20 cellular contexts compared by ENCODE assay signal in genomic region chr12:124358572-124358971, GRCh38.
A peak's percentile ranks its signal among the peaks of the same experiment; 100 is the strongest.
DNase-seq lines count a peak whose midpoint lies in the region; ATAC-seq and TF ChIP-seq lines count a peak whose summit lies in the region.
"Had no signal": no experiment of that assay in that cellular context is flagged by ENCODE, and none has a peak within 500 bp of the region (broad histone marks: within the 10 kb centered on the region; RNA-seq: fewer than 3 reads in every experiment).

No MANE protein-coding gene starts in this region.

- no peaks in the 10 kb centered on the region for H3K27me3 Mint-ChIP-seq in T-helper 17 cell
- H3K27me3 Mint-ChIP-seq: CD4-positive, CD25-positive, alpha-beta regulatory T cell had no signal

- DNase-seq in T-helper 17 cell = no peak
- DNase-seq in esophagus squamous epithelium (lab: John Stamatoyannopoulos, UW) = no peak
- no peak for DNase-seq in stomach
- DNase-seq in activated gamma-delta T cell treated with Interleukin-2 at 50 U/mL for 16 hours = no peak
- no peak for DNase-seq in spleen
- DNase-seq in dermis blood vessel endothelial cell = no peak
- no peak for DNase-seq in NCI-H1105 (lab: John Stamatoyannopoulos, UW)
- DNase-seq: AML-193; Caco-2; CD4-positive, CD25-positive, alpha-beta regulatory T cell; DMS153; KBM-7; NCI-H1436 treated with DMSO at 0.1 percent for 48 hours; NCI-H2081 treated with DMSO at 0.1 percent for 48 hours; NCI-H510A; NCI-H774; PC-9 had no signal

- intact Hi-C loops in esophagus squamous epithelium (cut with DNase I) = no loop called here
- intact Hi-C loops in stomach (cut with DNase I; ENCODE audit: low total_unique reads) = loop anchor here (10.0 kb wide), 1 partner anchor 416 kb away; no protein-coding TSS in a partner anchor
- intact Hi-C loops in spleen (cut with DNase I; ENCODE audit: low total_unique reads) = no loop called here

- WGBS in esophagus squamous epithelium, 2 donors = 88 to 93% methylated on average over 5 to 11 of the region's 11 CpGs
- 82 to 91% (median 85%) methylated on average over 11 of the region's 11 CpGs for WGBS in stomach, 5 donors
- WGBS in spleen, 5 donors = 94 to 97% (median 97%) methylated on average over 9 to 11 of the region's 11 CpGs

- no peak for TF ChIP-seq EP300 in stomach (IDR thresholded peaks at IDR 0.05)

- no peaks in the 10 kb centered on the region for H3K9me3 ChIP-seq in T-helper 17 cell (ENCODE audit: control insufficient read depth, low read length, poor library complexity, severe bottlenecking)
- H3K9me3 ChIP-seq in esophagus squamous epithelium = no peaks in the 10 kb centered on the region
- H3K9me3 ChIP-seq in stomach = no peaks in the 10 kb centered on the region
- no peaks in the 10 kb centered on the region for H3K9me3 ChIP-seq in spleen
- H3K9me3 ChIP-seq: Caco-2 had no signal

- no peak overlapping the region for H3K4me3 ChIP-seq in esophagus squamous epithelium
- H3K4me3 ChIP-seq in stomach = no peak overlapping the region
- H3K4me3 ChIP-seq in spleen = no peak overlapping the region
- H3K4me3 ChIP-seq: GM23338, PC-9 had no signal

- no peak for TF ChIP-seq POLR2A in esophagus squamous epithelium (IDR thresholded peaks at IDR 0.05)
- no peak for TF ChIP-seq POLR2A in stomach (IDR thresholded peaks at IDR 0.05)
- TF ChIP-seq POLR2A in spleen (IDR thresholded peaks at IDR 0.05) = no peak

- H3K27me3 ChIP-seq in esophagus squamous epithelium (no peaks in the 10 kb centered on the region), stomach (no peaks in the 10 kb centered on the region), spleen (replicated peaks in 1 of 7) (no peaks in the 10 kb centered on the region)

- TF ChIP-seq CTCF in C4-2B (conservative IDR thresholded peaks at IDR 0.05) (no peak), esophagus squamous epithelium (IDR thresholded peaks at IDR 0.05) (no peak), stomach (IDR thresholded peaks at IDR 0.05) (no peak), spleen (IDR thresholded peaks at IDR 0.05 in 8 of 11, conservative IDR thresholded peaks at IDR 0.05 in 3 of 11) (no peak)

- peak overlapping the region; percentile 19 for H3K27ac Mint-ChIP-seq in T-helper 17 cell
- H3K27ac Mint-ChIP-seq: GM23338 had no signal

- H3K36me3 ChIP-seq in esophagus squamous epithelium (peaks cover 16 to 99% (median 26%) of the 10 kb centered on the region in 3 donors), stomach (peaks cover 71 to 100% (median 96%) of the 10 kb centered on the region in 4 donors), spleen (peaks cover 0 to 100% (median 73%) of the 10 kb centered on the region in 6 donors)

- H3K4me3 Mint-ChIP-seq in T-helper 17 cell = no peak overlapping the region
- H3K4me3 Mint-ChIP-seq: CD4-positive, CD25-positive, alpha-beta regulatory T cell; GM23338 had no signal

- no peak for ATAC-seq in T-helper 17 cell
- ATAC-seq: Right ventricle myocardium inferior had no signal

- peaks cover 16 to 55% (median 24%) of the 10 kb centered on the region in 3 donors for H3K4me1 ChIP-seq in esophagus squamous epithelium
- peaks cover 30 to 51% (median 44%) of the 10 kb centered on the region in 4 donors for H3K4me1 ChIP-seq in stomach
- H3K4me1 ChIP-seq in spleen = peaks cover 0 to 34% (median 15%) of the 10 kb centered on the region in 6 donors
- H3K4me1 ChIP-seq: Caco-2 had no signal

- H3K36me3 Mint-ChIP-seq in T-helper 17 cell (ENCODE audit: low read depth) = peaks cover 3% of the 10 kb centered on the region

- H3K27ac ChIP-seq in C4-2B = peak overlapping the region; percentile 92
- H3K27ac ChIP-seq in esophagus squamous epithelium = peak overlapping the region in 3 of 4 donors; percentile 57 to 73 (median 58)
- peak overlapping the region in 3 of 5 donors; percentile 82 to 85 (median 84) for H3K27ac ChIP-seq in stomach
- H3K27ac ChIP-seq in spleen = no peak overlapping the region
- H3K27ac ChIP-seq: PC-9 had no signal

- peaks cover 3% of the 10 kb centered on the region for H3K4me1 Mint-ChIP-seq in T-helper 17 cell
- H3K4me1 Mint-ChIP-seq: CD4-positive, CD25-positive, alpha-beta regulatory T cell; GM23338 had no signal

Comparison
In these comparisons a context has a peak if more than half of its experiments do, and no peak if none do; other contexts are left out.
1. H3K27ac ChIP-seq: peak in C4-2B (single experiment), esophagus squamous epithelium (3 of 4) and stomach (3 of 5); none in spleen (0 of 8).